13 cellular contexts compared by ENCODE assay signal in the genomic region with DNA sequence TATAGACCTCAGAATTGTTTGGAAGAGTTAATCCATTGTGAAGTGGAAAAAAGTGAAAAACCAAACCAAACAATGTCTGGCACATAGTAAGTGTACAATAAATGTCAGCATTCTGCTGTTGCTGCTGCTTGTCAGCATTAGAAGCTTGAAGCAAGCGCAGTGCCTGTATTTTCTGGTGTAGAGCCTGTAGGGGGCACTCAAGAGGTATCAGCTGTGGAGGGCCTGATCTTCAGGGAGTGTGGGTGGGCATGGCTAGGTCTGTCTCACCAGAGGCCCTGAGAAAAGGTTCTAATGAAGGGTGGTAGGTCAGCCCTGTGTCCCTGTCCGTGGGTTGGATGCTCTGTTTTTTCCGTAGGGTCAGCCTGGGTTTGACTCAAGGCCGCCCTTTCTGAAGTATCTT. TPM values are rescaled to one million over a fixed set of nuclear protein-coding genes. Genes with fewer than 3 reads are reported as not detected.
DNase-seq lines count a peak whose midpoint lies in the region; ATAC-seq and TF ChIP-seq lines count a peak whose summit lies in the region.
"Had no signal": no experiment of that assay in that cellular context is flagged by ENCODE, and none has a peak within 500 bp of the region (broad histone marks: within the 10 kb centered on the region; RNA-seq: fewer than 3 reads in every experiment).

No MANE protein-coding gene starts in this region.

- in situ Hi-C loops in gastrocnemius medialis (cut with MboI; ENCODE audit: low sequenced_read_pairs in 4 of 4) = no loop called here

- H3K9me3 ChIP-seq in OCI-LY7 (ENCODE audit: low read length) (no peaks in the 10 kb centered on the region), gastrocnemius medialis (no peaks in the 10 kb centered on the region)
- H3K9me3 ChIP-seq in CD4-positive, alpha-beta memory T cell (ENCODE audit: control insufficient read depth in 1 of 2, low read length in 2 of 2) = no peaks in the 10 kb centered on the region

- H3K4me1 Mint-ChIP-seq in CD4-positive, alpha-beta memory T cell = no peaks in the 10 kb centered on the region

- no peak overlapping the region for H3K27ac Mint-ChIP-seq in CD4-positive, alpha-beta memory T cell
- H3K27ac Mint-ChIP-seq: activated naive CD8-positive, alpha-beta T cell; naive B cell had no signal

- H3K27me3 ChIP-seq in gastrocnemius medialis = peaks cover 9 to 23% (median 17%) of the 10 kb centered on the region in 3 donors
- H3K27me3 ChIP-seq in CD4-positive, alpha-beta memory T cell (ENCODE audit: insufficient read depth, low read length) = peaks cover 5% of the 10 kb centered on the region

- intact Hi-C loops in OCI-LY7 (cut with micrococcal nuclease; ENCODE audit: unreplicated experiment) (no loop called here), gastrocnemius medialis (cut with DNase I; ENCODE audit: low total_unique reads) (loop anchor here (10.0 kb wide), 1 partner anchor 87 kb away; no protein-coding TSS in a partner anchor)
- intact Hi-C loops in CD4-positive, alpha-beta memory T cell (cut with micrococcal nuclease) = no loop called here

- H3K27ac ChIP-seq in OCI-LY7 (ENCODE audit: low read depth, low read length, poor library complexity, severe bottlenecking) (no peak overlapping the region), gastrocnemius medialis (peak overlapping the region; percentile 40 to 53 (median 49))
- H3K27ac ChIP-seq in CD4-positive, alpha-beta memory T cell (ENCODE audit: low read depth, low read length) = no peak overlapping the region

- H3K79me2 ChIP-seq in OCI-LY7 (ENCODE audit: insufficient read depth, low read depth, low read length) = no peaks in the 10 kb centered on the region

- no peak for ATAC-seq in gastrocnemius medialis

- TF ChIP-seq CTCF in GM12875 (IDR thresholded peaks at IDR 0.05; ENCODE audit: borderline replicate concordance, insufficient read depth, low read depth, low read length) (peak; percentile 31; the same call in 1 of the 2 replicates), OCI-LY7 (conservative IDR thresholded peaks at IDR 0.05; ENCODE audit: low read length) (peak; percentile 57), gastrocnemius medialis (IDR thresholded peaks at IDR 0.05 in 4 of 5, conservative IDR thresholded peaks at IDR 0.05 in 1 of 5) (no peak)

- H3K4me3 Mint-ChIP-seq in CD4-positive, alpha-beta memory T cell = no peak overlapping the region
- H3K4me3 Mint-ChIP-seq: activated naive CD8-positive, alpha-beta T cell; naive B cell had no signal

- no peaks in the 10 kb centered on the region for H3K36me3 ChIP-seq in OCI-LY7 (ENCODE audit: insufficient read depth, low read length)
- H3K36me3 ChIP-seq in gastrocnemius medialis = no peaks in the 10 kb centered on the region
- no peaks in the 10 kb centered on the region for H3K36me3 ChIP-seq in CD4-positive, alpha-beta memory T cell (ENCODE audit: insufficient read depth, low read length)

- H3K9me3 Mint-ChIP-seq in CD4-positive, alpha-beta memory T cell = peaks cover 0 to 9% (median 3%) of the 10 kb centered on the region in 8 donors

- no peak overlapping the region for H2AFZ ChIP-seq in OCI-LY7 (ENCODE audit: low read length)

- H3K36me3 Mint-ChIP-seq in CD4-positive, alpha-beta memory T cell = no peaks in the 10 kb centered on the region
- H3K36me3 Mint-ChIP-seq: activated naive CD8-positive, alpha-beta T cell; naive B cell had no signal

- CTCF ChIA-PET in OCI-LY7 (lab: Charles Lee; ENCODE audit: unreplicated experiment) = interaction anchor here (0.5 kb wide), 1 partner anchor 34 kb away, joined by 3 read pairs; no protein-coding TSS in a partner anchor
- CTCF ChIA-PET in CD4-positive, alpha-beta memory T cell (lab: Charles Lee; ENCODE audit: partially characterized antibody) = no interaction called here

- DNase-seq in OCI-LY7 (ENCODE audit: low spot score) (no peak), glomerular visceral epithelial cell (ENCODE audit: extremely low spot score) (peak; percentile 20), gastrocnemius medialis (no peak), NCI-H526 treated with DMSO at 0.1 percent for 48 hours (lab: John Stamatoyannopoulos, UW) (no peak)
- no peak for DNase-seq in stimulated activated CD4-positive, alpha-beta T cell treated with anti-CD3 and anti-CD28 coated beads, Interleukin-2, amount 100 ng/mL, for 24 hours
- DNase-seq in CD4-positive, alpha-beta memory T cell = no peak
- DNase-seq: activated CD8-positive, alpha-beta memory T cell treated with anti-CD3 and anti-CD28 coated beads for 24 hours; dorsolateral prefrontal cortex; hypothalamus; naive B cell; NCI-H2029 had no signal

- TF ChIP-seq POLR2A in gastrocnemius medialis (IDR thresholded peaks at IDR 0.05) = no peak

- no peak overlapping the region for H3K4me2 ChIP-seq in OCI-LY7 (ENCODE audit: low read length)

- no peaks in the 10 kb centered on the region for H3K9me2 ChIP-seq in OCI-LY7 (ENCODE audit: insufficient read depth, low read length)

- H4K20me1 ChIP-seq in OCI-LY7 (ENCODE audit: insufficient read depth, low read length) = no peaks in the 10 kb centered on the region

- POLR2A ChIA-PET in OCI-LY7 (lab: Charles Lee) = no interaction called here
- POLR2A ChIA-PET in CD4-positive, alpha-beta memory T cell (lab: Charles Lee; ENCODE audit: partially characterized antibody) = no interaction called here

- H3K4me3 ChIP-seq in GM12875 (ENCODE audit: low read depth, low read length) (no peak overlapping the region), OCI-LY7 (ENCODE audit: low read depth, low read length, poor library complexity, severe bottlenecking) (no peak overlapping the region), gastrocnemius medialis (no peak overlapping the region)
- no peak overlapping the region for H3K4me3 ChIP-seq in CD4-positive, alpha-beta memory T cell (ENCODE audit: low read length in 2 of 2)
- H3K4me3 ChIP-seq: dorsolateral prefrontal cortex had no signal

- no TSS peak for BruUV-seq in OCI-LY7 (replicated peaks; lab: Mats Ljungman, UMichigan)

- no peaks in the 10 kb centered on the region for H3K4me1 ChIP-seq in OCI-LY7 (ENCODE audit: insufficient read depth, low read length, poor library complexity, severe bottlenecking)
- H3K4me1 ChIP-seq in gastrocnemius medialis = no peaks in the 10 kb centered on the region
- no peaks in the 10 kb centered on the region for H3K4me1 ChIP-seq in CD4-positive, alpha-beta memory T cell (ENCODE audit: insufficient read depth, low read length)

- H3K27me3 Mint-ChIP-seq in CD4-positive, alpha-beta memory T cell = peaks cover 9 to 13% of the 10 kb centered on the region in 2 donors

RNA-seq across cellular contexts. Expression of gene ADAMTSL3, which starts 3.6 kb away (rescaled TPM):
- not detected in 2 replicates for total RNA-seq in OCI-LY7 (2014; rRNA removed; shearing (Covaris generic))
- total RNA-seq in OCI-LY7 (2022) = 0.18 TPM in 1 of 2 replicates, not detected in the other
- 1 to 10 TPM in 1 of 4 donors, under 1 TPM in 3; 0.66 to 2.9 (median 0.76) TPM for total RNA-seq in gastrocnemius medialis
- not detected for total RNA-seq in CD4-positive, alpha-beta memory T cell
- polyA plus RNA-seq in CD4-positive, alpha-beta memory T cell = not detected

Comparison
In these comparisons a context has a peak if more than half of its experiments do, and no peak if none do; other contexts are left out.
1. CTCF ChIP-seq: peak in GM12875 (single experiment) and OCI-LY7 (single experiment); none in gastrocnemius medialis (0 of 5).
2. H3K27ac ChIP-seq: peak in gastrocnemius medialis (4 of 4); none in OCI-LY7 (single experiment) and CD4-positive, alpha-beta memory T cell (single experiment).